ENCODE assay signal across 1 cellular context in the genomic region with DNA sequence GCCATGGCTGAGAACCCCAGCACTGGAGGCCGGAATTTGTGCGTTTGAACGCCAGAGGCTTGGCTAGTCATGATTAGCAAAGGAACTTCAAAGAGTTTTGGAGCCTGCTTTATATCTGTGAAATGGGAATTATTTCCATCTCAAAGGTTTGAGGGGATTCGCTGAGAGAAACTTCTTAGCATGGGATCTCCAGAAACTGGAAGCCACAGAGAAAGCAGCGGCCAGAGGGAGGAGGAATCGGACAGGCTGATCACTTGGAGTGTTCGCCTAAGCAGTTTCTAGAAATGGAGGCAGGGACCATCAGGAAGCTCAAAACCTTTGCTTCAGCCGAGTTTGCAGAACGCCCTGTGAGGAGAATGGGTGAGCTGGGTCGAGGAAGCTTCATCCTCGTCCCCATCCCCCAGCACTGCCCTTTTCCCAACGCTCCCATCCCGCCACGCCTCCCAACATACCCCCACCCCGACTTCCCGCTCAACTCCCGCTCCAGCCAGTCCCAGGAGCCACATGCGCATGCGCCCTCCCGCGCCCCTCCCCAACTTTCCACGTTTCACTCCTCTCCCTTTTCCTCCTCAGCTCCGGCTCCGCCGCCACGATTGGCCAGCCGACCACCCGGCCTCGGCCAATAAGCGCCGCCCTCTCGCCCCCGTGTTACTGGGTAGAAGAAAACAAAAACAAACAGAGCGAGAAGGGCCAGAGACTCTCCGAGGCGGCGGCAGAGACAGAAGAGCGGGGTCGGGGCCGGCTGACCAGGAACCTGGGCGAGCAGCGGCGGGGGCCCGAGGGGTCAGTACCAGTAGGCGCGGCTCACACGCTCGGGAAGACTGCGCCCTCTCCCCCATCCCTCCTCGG.
TF ChIP-seq lines count a peak whose summit lies in the region.

Gene PDCD4 (plus strand): TSS at position 693 of the 849 bp plus-strand sequence. CDS start 4,100 bp downstream, outside the sequence.

TF ChIP-seq in HepG2, 621 proteins besides CTCF, POLR2A, EP300 and RAD21 (continued from another document):
- TF ChIP-seq HNRNPL (IDR thresholded peaks at IDR 0.05; ENCODE audit: low read depth, low read length) (0 out of 2 replicates have a peak, but pooled peaks have one; percentile 26), DRAP1 (CRISPR knock-in tag; IDR thresholded peaks at IDR 0.05) (peak; percentile 59; the same call in 1 of the 2 replicates), ZBTB20 (CRISPR knock-in tag; IDR thresholded peaks at IDR 0.05; ENCODE audit: borderline replicate concordance, low read depth) (0 out of 2 replicates have a peak, but pooled peaks have one; percentile 20), HMGXB3 (CRISPR knock-in tag; IDR thresholded peaks at IDR 0.05; ENCODE audit: borderline replicate concordance) (peak; percentile 63; the same call in 1 of the 2 replicates), ZNF143 (CRISPR knock-in tag; IDR thresholded peaks at IDR 0.05) (no peak), ZBTB21 (CRISPR knock-in tag; IDR thresholded peaks at IDR 0.05) (no peak), JUN (CRISPR knock-in tag; IDR thresholded peaks at IDR 0.05) (0 out of 2 replicates have a peak, but pooled peaks have one; percentile 35), TCF7L2 (IDR thresholded peaks at IDR 0.05; ENCODE audit: low read depth, low read length) (no peak), ZKSCAN5 (CRISPR knock-in tag; IDR thresholded peaks at IDR 0.05) (peak; percentile 93), ZSCAN9 (CRISPR knock-in tag; IDR thresholded peaks at IDR 0.05; ENCODE audit: borderline replicate concordance) (no peak), MED1 (CRISPR knock-in tag; IDR thresholded peaks at IDR 0.05) (peak; percentile 14; the same call in 1 of the 2 replicates), MED8 (CRISPR knock-in tag; IDR thresholded peaks at IDR 0.05; ENCODE audit: insufficient replicate concordance) (no peak), ZNF282 (IDR thresholded peaks at IDR 0.05; ENCODE audit: partially characterized antibody) (peak; percentile 53), POLR2AphosphoS5 (IDR thresholded peaks at IDR 0.05; ENCODE audit: low read depth, low read length) (peak; percentile 91), GATA4 (IDR thresholded peaks at IDR 0.05; ENCODE audit: borderline replicate concordance, low read depth) (0 out of 2 replicates have a peak, but pooled peaks have one; percentile 39), PHB2 (IDR thresholded peaks at IDR 0.05; ENCODE audit: partially characterized antibody) (no peak), MNT (IDR thresholded peaks at IDR 0.05) (peak; percentile 57), RNF2 (conservative IDR thresholded peaks at IDR 0.05; ENCODE audit: low read depth) (0 out of 2 replicates have a peak, but pooled peaks have one; percentile 42), ZNF225 (CRISPR knock-in tag; IDR thresholded peaks at IDR 0.05) (no peak), TGIF2 (CRISPR knock-in tag; IDR thresholded peaks at IDR 0.05) (no peak), ZNF446 (CRISPR knock-in tag; IDR thresholded peaks at IDR 0.05) (no peak), ZNF678 (CRISPR knock-in tag; IDR thresholded peaks at IDR 0.05) (0 out of 2 replicates have a peak, but pooled peaks have one; percentile 77), CEBPG (CRISPR knock-in tag; IDR thresholded peaks at IDR 0.05) (no peak), ZNF616 (CRISPR knock-in tag; IDR thresholded peaks at IDR 0.05; ENCODE audit: low read depth) (no peak; the same call in 1 of the 2 replicates), GTF2F1 (IDR thresholded peaks at IDR 0.05; ENCODE audit: low read length) (no peak), ZFP36L2 (CRISPR knock-in tag; IDR thresholded peaks at IDR 0.05) (no peak), NFYC (CRISPR knock-in tag; IDR thresholded peaks at IDR 0.05) (peak; percentile 86)
- TF ChIP-seq, protein P1, sequence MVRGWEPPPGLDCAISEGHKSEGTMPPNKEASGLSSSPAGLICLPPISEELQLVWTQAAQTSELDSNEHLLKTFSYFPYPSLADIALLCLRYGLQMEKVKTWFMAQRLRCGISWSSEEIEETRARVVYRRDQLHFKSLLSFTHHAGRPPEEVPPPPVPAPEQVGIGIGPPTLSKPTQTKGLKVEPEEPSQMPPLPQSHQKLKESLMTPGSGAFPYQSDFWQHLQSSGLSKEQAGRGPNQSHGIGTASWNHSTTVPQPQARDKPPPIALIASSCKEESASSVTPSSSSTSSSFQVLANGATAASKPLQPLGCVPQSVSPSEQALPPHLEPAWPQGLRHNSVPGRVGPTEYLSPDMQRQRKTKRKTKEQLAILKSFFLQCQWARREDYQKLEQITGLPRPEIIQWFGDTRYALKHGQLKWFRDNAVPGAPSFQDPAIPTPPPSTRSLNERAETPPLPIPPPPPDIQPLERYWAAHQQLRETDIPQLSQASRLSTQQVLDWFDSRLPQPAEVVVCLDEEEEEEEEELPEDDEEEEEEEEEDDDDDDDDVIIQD (CRISPR knock-in tag; IDR thresholded peaks at IDR 0.05; ENCODE audit: low read depth): peak; percentile 47; the same call in 1 of the 2 replicates
- TF ChIP-seq, protein P2, sequence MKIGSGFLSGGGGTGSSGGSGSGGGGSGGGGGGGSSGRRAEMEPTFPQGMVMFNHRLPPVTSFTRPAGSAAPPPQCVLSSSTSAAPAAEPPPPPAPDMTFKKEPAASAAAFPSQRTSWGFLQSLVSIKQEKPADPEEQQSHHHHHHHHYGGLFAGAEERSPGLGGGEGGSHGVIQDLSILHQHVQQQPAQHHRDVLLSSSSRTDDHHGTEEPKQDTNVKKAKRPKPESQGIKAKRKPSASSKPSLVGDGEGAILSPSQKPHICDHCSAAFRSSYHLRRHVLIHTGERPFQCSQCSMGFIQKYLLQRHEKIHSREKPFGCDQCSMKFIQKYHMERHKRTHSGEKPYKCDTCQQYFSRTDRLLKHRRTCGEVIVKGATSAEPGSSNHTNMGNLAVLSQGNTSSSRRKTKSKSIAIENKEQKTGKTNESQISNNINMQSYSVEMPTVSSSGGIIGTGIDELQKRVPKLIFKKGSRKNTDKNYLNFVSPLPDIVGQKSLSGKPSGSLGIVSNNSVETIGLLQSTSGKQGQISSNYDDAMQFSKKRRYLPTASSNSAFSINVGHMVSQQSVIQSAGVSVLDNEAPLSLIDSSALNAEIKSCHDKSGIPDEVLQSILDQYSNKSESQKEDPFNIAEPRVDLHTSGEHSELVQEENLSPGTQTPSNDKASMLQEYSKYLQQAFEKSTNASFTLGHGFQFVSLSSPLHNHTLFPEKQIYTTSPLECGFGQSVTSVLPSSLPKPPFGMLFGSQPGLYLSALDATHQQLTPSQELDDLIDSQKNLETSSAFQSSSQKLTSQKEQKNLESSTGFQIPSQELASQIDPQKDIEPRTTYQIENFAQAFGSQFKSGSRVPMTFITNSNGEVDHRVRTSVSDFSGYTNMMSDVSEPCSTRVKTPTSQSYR (CRISPR knock-in tag; IDR thresholded peaks at IDR 0.05; ENCODE audit: borderline replicate concordance): peak; percentile 82; the same call in 1 of the 2 replicates
- TF ChIP-seq, protein P3, sequence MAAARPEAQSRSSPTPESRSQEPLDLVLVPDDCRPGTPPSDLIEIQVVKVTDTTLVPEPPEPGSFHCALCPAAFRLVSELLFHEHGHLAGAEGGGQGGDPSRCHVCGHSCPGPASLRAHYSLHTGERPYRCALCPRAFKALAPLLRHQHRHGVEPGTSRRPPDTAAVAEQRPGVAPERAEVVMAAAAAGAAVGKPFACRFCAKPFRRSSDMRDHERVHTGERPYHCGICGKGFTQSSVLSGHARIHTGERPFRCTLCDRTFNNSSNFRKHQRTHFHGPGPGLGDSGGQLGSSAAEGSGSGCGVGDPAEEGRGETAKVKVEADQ (CRISPR knock-in tag; IDR thresholded peaks at IDR 0.05; ENCODE audit: borderline replicate concordance): no peak; the same call in 1 of the 2 replicates
- TF ChIP-seq, protein P4, sequence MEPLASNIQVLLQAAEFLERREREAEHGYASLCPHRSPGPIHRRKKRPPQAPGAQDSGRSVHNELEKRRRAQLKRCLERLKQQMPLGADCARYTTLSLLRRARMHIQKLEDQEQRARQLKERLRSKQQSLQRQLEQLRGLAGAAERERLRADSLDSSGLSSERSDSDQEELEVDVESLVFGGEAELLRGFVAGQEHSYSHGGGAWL (CRISPR knock-in tag; IDR thresholded peaks at IDR 0.05): 0 out of 2 replicates have a peak, but pooled peaks have one; percentile 2
- TF ChIP-seq, protein P5, sequence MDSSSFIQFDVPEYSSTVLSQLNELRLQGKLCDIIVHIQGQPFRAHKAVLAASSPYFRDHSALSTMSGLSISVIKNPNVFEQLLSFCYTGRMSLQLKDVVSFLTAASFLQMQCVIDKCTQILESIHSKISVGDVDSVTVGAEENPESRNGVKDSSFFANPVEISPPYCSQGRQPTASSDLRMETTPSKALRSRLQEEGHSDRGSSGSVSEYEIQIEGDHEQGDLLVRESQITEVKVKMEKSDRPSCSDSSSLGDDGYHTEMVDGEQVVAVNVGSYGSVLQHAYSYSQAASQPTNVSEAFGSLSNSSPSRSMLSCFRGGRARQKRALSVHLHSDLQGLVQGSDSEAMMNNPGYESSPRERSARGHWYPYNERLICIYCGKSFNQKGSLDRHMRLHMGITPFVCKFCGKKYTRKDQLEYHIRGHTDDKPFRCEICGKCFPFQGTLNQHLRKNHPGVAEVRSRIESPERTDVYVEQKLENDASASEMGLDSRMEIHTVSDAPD (CRISPR knock-in tag; IDR thresholded peaks at IDR 0.05): no peak
